In the genomic region with DNA sequence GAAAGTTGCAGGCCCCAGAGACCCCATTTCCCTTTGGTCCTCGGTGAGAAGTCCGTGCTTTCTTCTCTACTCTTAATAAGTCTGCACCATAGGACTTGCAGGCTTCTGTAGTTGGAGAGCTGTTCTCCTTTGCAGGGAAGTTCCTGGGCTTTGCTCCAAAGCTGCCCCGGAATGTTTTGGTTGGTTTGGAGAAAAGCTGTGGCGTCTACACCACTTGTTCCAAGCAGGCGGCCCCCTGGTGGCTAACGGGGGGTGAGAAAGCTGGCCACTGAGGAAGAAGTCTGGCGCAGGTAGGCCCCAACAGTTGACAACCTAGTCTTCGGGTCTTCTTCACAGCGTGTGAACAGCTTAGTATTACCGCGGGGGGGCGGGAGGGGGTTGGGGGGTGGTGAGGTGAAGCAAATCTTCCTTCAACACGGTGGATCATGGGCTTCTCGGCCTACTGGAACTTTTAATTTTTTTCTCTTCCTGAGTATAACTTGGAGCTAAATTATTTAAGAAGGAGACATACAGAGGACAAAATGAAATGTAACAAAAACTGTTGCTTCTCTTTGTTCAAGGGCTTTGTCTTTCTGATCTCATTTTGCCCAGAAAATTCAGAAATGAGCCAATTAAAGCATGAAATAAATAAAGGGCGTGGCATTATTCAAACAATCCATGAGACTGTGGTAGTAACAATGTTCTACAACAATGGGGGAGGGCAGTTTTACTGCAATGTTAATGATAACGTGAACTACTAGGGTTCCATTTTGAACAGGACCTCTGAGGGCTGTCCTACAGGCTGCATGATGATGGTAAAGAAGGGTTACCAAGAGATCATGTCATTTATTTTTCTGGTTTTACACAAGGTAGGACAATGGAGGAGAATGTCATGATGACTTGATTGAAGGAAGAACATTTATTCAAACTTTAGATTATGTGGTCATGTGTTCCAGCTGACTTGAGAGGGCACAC, we compare ENCODE assay signal across 9 cellular contexts. TPM values are rescaled to one million over a fixed set of nuclear protein-coding genes. Genes with fewer than 3 reads are reported as not detected.
DNase-seq lines count a peak whose midpoint lies in the region; ATAC-seq, FAIRE-seq and TF ChIP-seq lines count a peak whose summit lies in the region.
"Had no signal": no experiment of that assay in that cellular context is flagged by ENCODE, and none has a peak within 500 bp of the region (broad histone marks: within the 10 kb centered on the region; RNA-seq: fewer than 3 reads in every experiment).

No MANE protein-coding gene starts in this region.

- no peak for TF ChIP-seq POLR2A in IMR-90 (IDR thresholded peaks at IDR 0.05; ENCODE audit: low read depth, low read length)

- dilution Hi-C loops in IMR-90 (cut with HindIII; ENCODE audit: low sequenced_read_pairs, unreplicated experiment) = no loop called here
- dilution Hi-C loops in mammary epithelial cell (cut with HindIII; ENCODE audit: low sequenced_read_pairs) = no loop called here

- no peak overlapping the region for H4K8ac ChIP-seq in IMR-90 (ENCODE audit: low read depth in 2 of 2, low read length in 2 of 2)

- POLR2A ChIA-PET in IMR-90 (lab: Charles Lee; ENCODE audit: unreplicated experiment) = no interaction called here

- H4K20me1 ChIP-seq in IMR-90 (ENCODE audit: insufficient read depth, low read length) = no peaks in the 10 kb centered on the region
- no peaks in the 10 kb centered on the region for H4K20me1 ChIP-seq in mammary epithelial cell (ENCODE audit: insufficient read depth, low read length)

- peak; percentile 64 for TF ChIP-seq CTCF in AG10803 (conservative IDR thresholded peaks at IDR 0.05; ENCODE audit: low read length)
- TF ChIP-seq CTCF in IMR-90 (conservative IDR thresholded peaks at IDR 0.05; ENCODE audit: low read depth, low read length) = no peak
- TF ChIP-seq CTCF in mammary epithelial cell (conservative IDR thresholded peaks at IDR 0.05 in 1 of 2, IDR thresholded peaks at IDR 0.05 in 1 of 2; ENCODE audit: extremely low read depth in 1 of 2, insufficient read depth in 1 of 2, low read depth in 1 of 2, low read length in 2 of 2) = peak; percentile 33 to 54
- peak; percentile 68 for TF ChIP-seq CTCF in liver (IDR thresholded peaks at IDR 0.05; ENCODE audit: low read depth, low read length, missing input control)

- no peak overlapping the region for H3K23ac ChIP-seq in IMR-90 (ENCODE audit: low read depth, low read length)

- no peak overlapping the region for H2BK15ac ChIP-seq in IMR-90 (ENCODE audit: low read depth, low read length)

- CTCF ChIA-PET in IMR-90 (lab: Yijun Ruan, JAX) (interaction anchor here (0.6 to 1.0 kb wide), 2 partner anchors 125 to 837 kb away, joined by 3 read pairs; no protein-coding TSS in a partner anchor), mammary epithelial cell (lab: Charles Lee; ENCODE audit: low non-redundant PET) (interaction anchor here (0.6 to 0.8 kb wide), 2 partner anchors 131 to 253 kb away, joined by 7 to 9 read pairs; no protein-coding TSS in a partner anchor)

- no peak overlapping the region for H2BK5ac ChIP-seq in IMR-90 (ENCODE audit: low read depth, low read length, poor library complexity, severe bottlenecking)

- no peak overlapping the region for H2AFZ ChIP-seq in IMR-90 (replicated peaks; ENCODE audit: low read length, poor library complexity)
- no peak overlapping the region for H2AFZ ChIP-seq in mammary epithelial cell (ENCODE audit: low read depth, low read length)

- intact Hi-C loops in IMR-90 (cut with micrococcal nuclease) (no loop called here), mammary epithelial cell (cut with micrococcal nuclease) (no loop called here)

- H3K9me1 ChIP-seq in IMR-90 (ENCODE audit: insufficient read depth, low read length) = no peaks in the 10 kb centered on the region

- H3K27me3 Mint-ChIP-seq in activated T-helper 17 cell treated with anti-CD3 and anti-CD28 coated beads, Interleukin-2, amount 50 U/mL, for 72 hours = peaks cover 27% of the 10 kb centered on the region

- peaks cover 3% of the 10 kb centered on the region for H3K9me3 Mint-ChIP-seq in activated T-helper 17 cell treated with anti-CD3 and anti-CD28 coated beads, Interleukin-2, amount 50 U/mL, for 72 hours
- H3K9me3 Mint-ChIP-seq: dendritic cell treated with granulocyte-macrophage colony-stimulating factor and Interleukin-4, amounts not matched to agents 40 ng/mL and 50 ng/mL, for 4 days had no signal

- no peak overlapping the region for H2AK5ac ChIP-seq in IMR-90 (ENCODE audit: low read depth, low read length)

- H2BK120ac ChIP-seq in IMR-90 (ENCODE audit: low read depth, low read length) = no peak overlapping the region

- no peak overlapping the region for H3K4me2 ChIP-seq in IMR-90 (ENCODE audit: low read depth, low read length)
- H3K4me2 ChIP-seq in mammary epithelial cell (ENCODE audit: insufficient read depth, low read depth, low read length) = no peak overlapping the region

- H3K27ac ChIP-seq in IMR-90 (ENCODE audit: insufficient read depth, low read length) = no peak overlapping the region
- H3K27ac ChIP-seq in mammary epithelial cell (ENCODE audit: insufficient read depth, low read depth, low read length) = no peak overlapping the region
- H3K27ac ChIP-seq in liver (ENCODE audit: low read depth in 1 of 2, low read length in 2 of 2) = peak overlapping the region; percentile 98 to 100

- TF ChIP-seq RAD21 in IMR-90 (IDR thresholded peaks at IDR 0.05; ENCODE audit: low read length) (no peak), liver (IDR thresholded peaks at IDR 0.05) (peak; percentile 81 to 90)

- peak; percentile 85 for DNase-seq in AG10803 (ENCODE audit: low read depth)
- peak; percentile 4 for DNase-seq in IMR-90
- no peak for DNase-seq in mammary epithelial cell
- DNase-seq in urothelium cell line (ENCODE audit: low spot score) = peak; percentile 80
- no peak for DNase-seq in NCI-H2107 (lab: John Stamatoyannopoulos, UW)

- whole genome bisulfite sequencing in IMR-90 (ENCODE audit: extremely low coverage in 2 of 2, insufficient read length in 1 of 2), 2 experiments = no CpG with 5 or more reads among the region's 16 CpGs
- WGBS in mammary epithelial cell (ENCODE audit: low coverage, missing lambda C conversion rate) = 49% methylated on average over 15 of the region's 16 CpGs
- 45% methylated on average over 16 of the region's 16 CpGs for WGBS in liver

- H3K4me3 ChIP-seq in AG10803 (ENCODE audit: low read length) (no peak overlapping the region), IMR-90 (ENCODE audit: insufficient read depth, low read depth, low read length) (no peak overlapping the region), mammary epithelial cell (replicated peaks in 1 of 3; ENCODE audit: insufficient read depth in 1 of 3, low read depth in 2 of 3, low read length in 3 of 3) (no peak overlapping the region), liver (ENCODE audit: low read depth in 1 of 3, low read length in 3 of 3) (no peak overlapping the region)

- H3K27me3 ChIP-seq in IMR-90 (ENCODE audit: control insufficient read depth, insufficient read depth, low read length) (peaks cover 19% of the 10 kb centered on the region), mammary epithelial cell (ENCODE audit: insufficient read depth, low read length) (no peaks in the 10 kb centered on the region), liver (ENCODE audit: control insufficient read depth in 4 of 4, insufficient read depth in 4 of 4, low read length in 3 of 4) (no peaks in the 10 kb centered on the region)

- no peak overlapping the region for H3K9ac ChIP-seq in IMR-90 (ENCODE audit: low read depth, low read length)
- H3K9ac ChIP-seq in mammary epithelial cell (ENCODE audit: insufficient read depth, low read length) = no peak overlapping the region
- no peak overlapping the region for H3K9ac ChIP-seq in liver (ENCODE audit: low read depth in 1 of 2, low read length in 2 of 2)

- H3K79me2 ChIP-seq in mammary epithelial cell (ENCODE audit: insufficient read depth, low read length) = peaks cover 18% of the 10 kb centered on the region

- H3K36me3 Mint-ChIP-seq in activated T-helper 17 cell treated with anti-CD3 and anti-CD28 coated beads, Interleukin-2, amount 50 U/mL, for 72 hours (ENCODE audit: low read depth) = no peaks in the 10 kb centered on the region

- peaks cover 2% of the 10 kb centered on the region; the same call in 1 of the 2 replicates for H3K4me1 ChIP-seq in IMR-90 (ENCODE audit: control insufficient read depth, insufficient read depth, low read length)
- H3K4me1 ChIP-seq in mammary epithelial cell (ENCODE audit: insufficient read depth, low read length) = peaks cover 9% of the 10 kb centered on the region
- peaks cover 2 to 14% (median 8%) of the 10 kb centered on the region in 4 donors for H3K4me1 ChIP-seq in liver (ENCODE audit: control insufficient read depth in 4 of 4, insufficient read depth in 4 of 4, low read length in 3 of 4)

- no peak overlapping the region for H4K5ac ChIP-seq in IMR-90 (ENCODE audit: low read depth, low read length)

- H3K4ac ChIP-seq in IMR-90 (ENCODE audit: low read depth, low read length) = no peak overlapping the region

- no peak overlapping the region for H3K14ac ChIP-seq in IMR-90 (replicated peaks; ENCODE audit: low read depth, low read length)

- H4K91ac ChIP-seq in IMR-90 (ENCODE audit: insufficient read depth, low read depth, low read length) = no peak overlapping the region

- H3K56ac ChIP-seq in IMR-90 (ENCODE audit: extremely low read depth, insufficient read depth, low read length) = no peak overlapping the region

- H2AK9ac ChIP-seq in IMR-90 (replicated peaks; ENCODE audit: low read depth, low read length, poor library complexity) = no peak overlapping the region

- H3K9me3 ChIP-seq in IMR-90 (ENCODE audit: control insufficient read depth, insufficient read depth, low read length) (no peaks in the 10 kb centered on the region), mammary epithelial cell (replicated peaks; ENCODE audit: insufficient read depth, low read length) (no peaks in the 10 kb centered on the region), liver (ENCODE audit: control insufficient read depth in 4 of 4, low read length in 3 of 4) (no peaks in the 10 kb centered on the region)

- BruUV-seq in IMR-90 (replicated peaks; lab: Mats Ljungman, UMichigan) (no TSS peak), mammary epithelial cell (replicated peaks; lab: Mats Ljungman, UMichigan) (no TSS peak)

- H3K36me3 ChIP-seq in IMR-90 (ENCODE audit: control insufficient read depth, insufficient read depth, low read length) (no peaks in the 10 kb centered on the region), mammary epithelial cell (ENCODE audit: insufficient read depth, low read length) (no peaks in the 10 kb centered on the region), liver (ENCODE audit: control insufficient read depth in 4 of 4, insufficient read depth in 3 of 4, low read depth in 1 of 4, low read length in 3 of 4) (no peaks in the 10 kb centered on the region)

- no peaks in the 10 kb centered on the region for H3K4me1 Mint-ChIP-seq in activated T-helper 17 cell treated with anti-CD3 and anti-CD28 coated beads, Interleukin-2, amount 50 U/mL, for 72 hours

- no peak for FAIRE-seq in urothelium cell line (lab: Jason Lieb, UNC)

- ATAC-seq in IMR-90 (ENCODE audit: low read depth) = no peak
- no peak for ATAC-seq in activated T-helper 17 cell treated with anti-CD3 and anti-CD28 coated beads, Interleukin-2, amount 50 U/mL, for 72 hours (replicated peaks)
- no peak for ATAC-seq in GM21367 (IDR thresholded peaks at IDR 0.05; ENCODE audit: unreplicated experiment)

- H3K27ac Mint-ChIP-seq in activated T-helper 17 cell treated with anti-CD3 and anti-CD28 coated beads, Interleukin-2, amount 50 U/mL, for 72 hours = no peak overlapping the region
- H3K27ac Mint-ChIP-seq: dendritic cell treated with granulocyte-macrophage colony-stimulating factor and Interleukin-4, amounts not matched to agents 40 ng/mL and 50 ng/mL, for 4 days had no signal

- H2BK20ac ChIP-seq in IMR-90 (ENCODE audit: low read depth, low read length) = no peak overlapping the region

- in situ Hi-C loops in IMR-90 (cut with MboI; ENCODE audit: low sequenced_read_pairs) = no loop called here
- in situ Hi-C loops in mammary epithelial cell (cut with MboI; ENCODE audit: low sequenced_read_pairs in 2 of 2) = loop anchor here in 1 of 2 donors (25.0 kb wide), 1 partner anchor 235 kb away; no protein-coding TSS in a partner anchor

- no peaks in the 10 kb centered on the region for H3K79me1 ChIP-seq in IMR-90 (ENCODE audit: low read depth in 1 of 2, low read length in 2 of 2)

- H3K18ac ChIP-seq in IMR-90 (ENCODE audit: low read depth, low read length) = no peak overlapping the region

- no peak overlapping the region for H3K4me3 Mint-ChIP-seq in activated T-helper 17 cell treated with anti-CD3 and anti-CD28 coated beads, Interleukin-2, amount 50 U/mL, for 72 hours
- H3K4me3 Mint-ChIP-seq: dendritic cell treated with granulocyte-macrophage colony-stimulating factor and Interleukin-4, amounts not matched to agents 40 ng/mL and 50 ng/mL, for 4 days had no signal

RNA-seq across cellular contexts. Expression of gene THRB, which starts 2.2 kb away (rescaled TPM):
- total RNA-seq in IMR-90 (2012; rRNA removed) = under 0.01 TPM in 1 of 2 replicates, not detected in the other
- polyA plus RNA-seq in IMR-90 (2012; rRNA removed) = not detected in 2 replicates
- not detected in 2 replicates for polyA plus RNA-seq in IMR-90 (2012; cell fraction: cytosol; rRNA removed)
- 0.01 TPM in 1 of 2 replicates, not detected in the other for polyA plus RNA-seq in IMR-90 (2012; cell fraction: nucleus; rRNA removed; ENCODE audit: low replicate concordance)
- total RNA-seq in mammary epithelial cell = 10 to 100 TPM; 13.1 to 16.3 TPM
- polyA plus RNA-seq in mammary epithelial cell = 4.0 TPM
- 4.0 TPM for polyA minus RNA-seq in mammary epithelial cell
- total RNA-seq in liver = 10 to 100 TPM; 10.8 to 23.9 TPM
- polyA plus RNA-seq in liver = 1 to 10 TPM; 5.9 to 7.8 TPM
- total RNA-seq in activated T-helper 17 cell treated with anti-CD3 and anti-CD28 coated beads, Interleukin-2, amount 50 U/mL, for 72 hours = not detected

Comparison
In these comparisons a context has a peak if more than half of its experiments do, and no peak if none do; other contexts are left out.
1. DNase-seq: peak in AG10803 (single experiment), IMR-90 (single experiment) and urothelium cell line (single experiment); none in mammary epithelial cell (single experiment) and NCI-H2107 (single experiment).
2. H3K27ac ChIP-seq: peak in liver (2 of 2); none in IMR-90 (single experiment) and mammary epithelial cell (single experiment).
3. RNA of gene THRB, which starts 2.2 kb away (total RNA-seq): 10.8 to 23.9 TPM in liver and 13.1 to 16.3 TPM in mammary epithelial cell; under 0.01 TPM in IMR-90 and not detected in activated T-helper 17 cell treated with anti-CD3 and anti-CD28 coated beads, Interleukin-2, amount 50 U/mL, for 72 hours; every median in the first group is over 10 times any median in the second.